9 cellular contexts compared by ENCODE assay signal in the genomic region with DNA sequence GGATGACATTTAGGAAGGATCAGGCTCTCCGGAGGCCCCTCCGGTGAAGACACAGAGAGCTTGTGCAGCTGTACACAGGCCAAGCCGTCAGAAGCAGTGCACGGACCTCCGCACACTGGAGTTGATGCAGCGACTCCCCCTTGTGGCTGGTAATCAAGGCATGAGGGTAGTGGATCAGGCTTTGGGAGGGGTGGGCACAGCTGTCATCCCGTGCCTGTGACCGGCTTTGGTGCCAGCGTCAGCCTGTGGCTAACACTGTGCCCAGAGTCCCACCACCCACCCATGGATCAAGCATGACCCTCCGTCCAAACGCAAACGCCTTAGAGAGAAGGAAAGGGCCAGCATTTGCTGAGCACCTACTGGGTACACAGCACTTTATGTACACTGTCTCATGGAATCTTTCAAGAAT. TPM values are rescaled to one million over a fixed set of nuclear protein-coding genes. Genes with fewer than 3 reads are reported as not detected.
DNase-seq lines count a peak whose midpoint lies in the region; ATAC-seq and TF ChIP-seq lines count a peak whose summit lies in the region.
"Had no signal": no experiment of that assay in that cellular context is flagged by ENCODE, and none has a peak within 500 bp of the region (broad histone marks: within the 10 kb centered on the region; RNA-seq: fewer than 3 reads in every experiment).

No MANE protein-coding gene starts in this region.

- H3K27me3 Mint-ChIP-seq in activated naive CD8-positive, alpha-beta T cell treated with anti-CD3 and anti-CD28 coated beads, Interleukin-2, amount 10 ng/mL, durations not matched to agents 7 days and 5 days = peaks cover 21% of the 10 kb centered on the region

- peak; percentile 31 for DNase-seq in COR-L47 (lab: John Stamatoyannopoulos, UW)
- DNase-seq in OCI-M1 (lab: John Stamatoyannopoulos, UW) = peak; percentile 65
- peak; percentile 41 for DNase-seq in activated naive CD8-positive, alpha-beta T cell treated with anti-CD3 and anti-CD28 coated beads, Interleukin-2, amount 10 ng/mL, durations not matched to agents 7 days and 5 days
- peak; percentile 82 for DNase-seq in left cardiac atrium
- DNase-seq in retinal pigment epithelial cell (ENCODE audit: low read depth) = peak; percentile 18

- H3K27ac ChIP-seq in HEK293 (ENCODE audit: extremely low read depth, low read depth, low read length) = no peak overlapping the region
- H3K27ac ChIP-seq: SK-N-MC had no signal

- CTCF ChIA-PET in HEK293 (lab: Yijun Ruan, JAX) = interaction anchor here (0.5 to 5.2 kb wide), 20 partner anchors 10 to 652 kb away, joined by 3 to 34 read pairs (median 4); a partner anchor contains a TSS

- no peaks in the 10 kb centered on the region for H3K4me1 Mint-ChIP-seq in activated naive CD8-positive, alpha-beta T cell treated with anti-CD3 and anti-CD28 coated beads, Interleukin-2, amount 10 ng/mL, durations not matched to agents 7 days and 5 days

- no peaks in the 10 kb centered on the region for H3K36me3 Mint-ChIP-seq in activated naive CD8-positive, alpha-beta T cell treated with anti-CD3 and anti-CD28 coated beads, Interleukin-2, amount 10 ng/mL, durations not matched to agents 7 days and 5 days

- H3K4me1 ChIP-seq in HEK293 (ENCODE audit: control insufficient read depth, insufficient read depth, low read length) = no peaks in the 10 kb centered on the region

- H3K4me3 ChIP-seq in HEK293 (ENCODE audit: low read depth, low read length) (no peak overlapping the region), retinal pigment epithelial cell (ENCODE audit: low read length) (no peak overlapping the region)
- H3K4me3 ChIP-seq: SK-N-MC had no signal

- POLR2A ChIA-PET in HEK293 (lab: Yijun Ruan, JAX) = no interaction called here
- POLR2A ChIA-PET in activated naive CD8-positive, alpha-beta T cell treated with anti-CD3 and anti-CD28 coated beads, Interleukin-2, amount 10 ng/mL, durations not matched to agents 7 days and 5 days (lab: Charles Lee) = no interaction called here

- H3K4me3 Mint-ChIP-seq in activated naive CD8-positive, alpha-beta T cell treated with anti-CD3 and anti-CD28 coated beads, Interleukin-2, amount 10 ng/mL, durations not matched to agents 7 days and 5 days = no peak overlapping the region

- peak; percentile 80 for ATAC-seq in activated naive CD8-positive, alpha-beta T cell treated with anti-CD3 and anti-CD28 coated beads, Interleukin-2, amount 10 ng/mL, durations not matched to agents 7 days and 5 days (ENCODE audit: low read depth)
- peak; percentile 83 to 87 for ATAC-seq in left cardiac atrium
- ATAC-seq in GM19035 (IDR thresholded peaks at IDR 0.05; ENCODE audit: unreplicated experiment) = no peak
- no peak for ATAC-seq in HG03280 (IDR thresholded peaks at IDR 0.05; ENCODE audit: unreplicated experiment)

- H3K36me3 ChIP-seq in HEK293 (ENCODE audit: control insufficient read depth in 2 of 2, insufficient read depth in 1 of 2, low read length in 2 of 2) = no peaks in the 10 kb centered on the region

- no peak overlapping the region for H3K27ac Mint-ChIP-seq in activated naive CD8-positive, alpha-beta T cell treated with anti-CD3 and anti-CD28 coated beads, Interleukin-2, amount 10 ng/mL, durations not matched to agents 7 days and 5 days

- no peaks in the 10 kb centered on the region for H3K9me3 Mint-ChIP-seq in activated naive CD8-positive, alpha-beta T cell treated with anti-CD3 and anti-CD28 coated beads, Interleukin-2, amount 10 ng/mL, durations not matched to agents 7 days and 5 days

- intact Hi-C loops in left cardiac atrium (cut with DNase I) = loop anchor here (1.0 to 5.0 kb wide), 2 partner anchors 36 to 39 kb away; no protein-coding TSS in a partner anchor

- TF ChIP-seq CTCF in HEK293 (tag by site-specific recombination; IDR thresholded peaks at IDR 0.05) (peak; percentile 80), retinal pigment epithelial cell (conservative IDR thresholded peaks at IDR 0.05; ENCODE audit: low read depth, low read length) (peak; percentile 86)

- no peaks in the 10 kb centered on the region for H3K9me3 ChIP-seq in HEK293 (ENCODE audit: control insufficient read depth, insufficient read depth, low read depth, low read length)

TF ChIP-seq in HEK293, 187 proteins besides CTCF, POLR2A, EP300 and RAD21:
- TF ChIP-seq ZNF654 (tag by site-specific recombination; IDR thresholded peaks at IDR 0.05; ENCODE audit: low read depth) = peak; percentile 71
- TF ChIP-seq, protein P1, sequence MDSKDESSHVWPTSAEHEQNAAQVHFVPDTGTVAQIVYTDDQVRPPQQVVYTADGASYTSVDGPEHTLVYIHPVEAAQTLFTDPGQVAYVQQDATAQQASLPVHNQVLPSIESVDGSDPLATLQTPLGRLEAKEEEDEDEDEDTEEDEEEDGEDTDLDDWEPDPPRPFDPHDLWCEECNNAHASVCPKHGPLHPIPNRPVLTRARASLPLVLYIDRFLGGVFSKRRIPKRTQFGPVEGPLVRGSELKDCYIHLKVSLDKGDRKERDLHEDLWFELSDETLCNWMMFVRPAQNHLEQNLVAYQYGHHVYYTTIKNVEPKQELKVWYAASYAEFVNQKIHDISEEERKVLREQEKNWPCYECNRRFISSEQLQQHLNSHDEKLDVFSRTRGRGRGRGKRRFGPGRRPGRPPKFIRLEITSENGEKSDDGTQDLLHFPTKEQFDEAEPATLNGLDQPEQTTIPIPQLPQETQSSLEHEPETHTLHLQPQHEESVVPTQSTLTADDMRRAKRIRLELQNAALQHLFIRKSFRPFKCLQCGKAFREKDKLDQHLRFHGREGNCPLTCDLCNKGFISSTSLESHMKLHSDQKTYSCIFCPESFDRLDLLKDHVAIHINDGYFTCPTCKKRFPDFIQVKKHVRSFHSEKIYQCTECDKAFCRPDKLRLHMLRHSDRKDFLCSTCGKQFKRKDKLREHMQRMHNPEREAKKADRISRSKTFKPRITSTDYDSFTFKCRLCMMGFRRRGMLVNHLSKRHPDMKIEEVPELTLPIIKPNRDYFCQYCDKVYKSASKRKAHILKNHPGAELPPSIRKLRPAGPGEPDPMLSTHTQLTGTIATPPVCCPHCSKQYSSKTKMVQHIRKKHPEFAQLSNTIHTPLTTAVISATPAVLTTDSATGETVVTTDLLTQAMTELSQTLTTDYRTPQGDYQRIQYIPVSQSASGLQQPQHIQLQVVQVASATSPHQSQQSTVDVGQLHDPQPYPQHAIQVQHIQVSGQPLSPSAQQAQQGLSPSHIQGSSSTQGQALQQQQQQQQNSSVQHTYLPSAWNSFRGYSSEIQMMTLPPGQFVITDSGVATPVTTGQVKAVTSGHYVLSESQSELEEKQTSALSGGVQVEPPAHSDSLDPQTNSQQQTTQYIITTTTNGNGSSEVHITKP (tag by site-specific recombination; IDR thresholded peaks at IDR 0.05) = peak; percentile 23; the same call in 1 of the 2 replicates
- no peak for TF ChIP-seq ZNF843 (tag by site-specific recombination; IDR thresholded peaks at IDR 0.05)
- 0 out of 2 replicates have a peak, but pooled peaks have one; percentile 13 for TF ChIP-seq ZNF600 (tag by site-specific recombination; IDR thresholded peaks at IDR 0.05)
- TF ChIP-seq ZNF2 (tag by site-specific recombination; IDR thresholded peaks at IDR 0.05) = peak; percentile 95
- TF ChIP-seq ZBTB17 (tag by site-specific recombination; IDR thresholded peaks at IDR 0.05) = peak; percentile 58
- peak; percentile 6; the same call in 1 of the 2 replicates for TF ChIP-seq ZNF664 (tag by site-specific recombination; IDR thresholded peaks at IDR 0.05)
- TF ChIP-seq ZNF292 (tag by site-specific recombination; IDR thresholded peaks at IDR 0.05; ENCODE audit: borderline replicate concordance, low read depth) = no peak
- TF ChIP-seq ZNF132 (tag by site-specific recombination; IDR thresholded peaks at IDR 0.05; ENCODE audit: borderline replicate concordance) = no peak
- peak; percentile 76; the same call in 1 of the 2 replicates for TF ChIP-seq ZNF660 (tag by site-specific recombination; IDR thresholded peaks at IDR 0.05)
- peak; percentile 75; the same call in 1 of the 2 replicates for TF ChIP-seq ZNF10 (tag by site-specific recombination; IDR thresholded peaks at IDR 0.05)

RNA-seq across cellular contexts. Expression of a gene that starts 8.2 kb away (rescaled TPM):
- total RNA-seq in activated naive CD8-positive, alpha-beta T cell treated with anti-CD3 and anti-CD28 coated beads, Interleukin-2, amount 10 ng/mL, durations not matched to agents 7 days and 5 days = not detected
- total RNA-seq in left cardiac atrium = 10 to 100 TPM; 18.2 to 19.8 TPM

Comparison
In these comparisons a context has a peak if more than half of its experiments do, and no peak if none do; other contexts are left out.
1. DNase-seq: peak in every context shown above with its lines; median percentile 82 in left cardiac atrium; 65 in OCI-M1; 41 in activated naive CD8-positive, alpha-beta T cell treated with anti-CD3 and anti-CD28 coated beads, Interleukin-2, amount 10 ng/mL, durations not matched to agents 7 days and 5 days; 31 in COR-L47; 18 in retinal pigment epithelial cell.
2. ATAC-seq: peak in activated naive CD8-positive, alpha-beta T cell treated with anti-CD3 and anti-CD28 coated beads, Interleukin-2, amount 10 ng/mL, durations not matched to agents 7 days and 5 days (single experiment) and left cardiac atrium (2 of 2); none in GM19035 (single experiment) and HG03280 (single experiment).
3. RNA of a gene that starts 8.2 kb away (total RNA-seq): 18.2 to 19.8 TPM in left cardiac atrium; not detected in activated naive CD8-positive, alpha-beta T cell treated with anti-CD3 and anti-CD28 coated beads, Interleukin-2, amount 10 ng/mL, durations not matched to agents 7 days and 5 days; every median in the first group is over 10 times any median in the second.